16 cellular contexts compared by ENCODE assay signal in genomic region chr4:185738851-185739250, GRCh38.
DNase-seq lines count a peak whose midpoint lies in the region; ATAC-seq and TF ChIP-seq lines count a peak whose summit lies in the region.
"Had no signal": no experiment of that assay in that cellular context is flagged by ENCODE, and none has a peak within 500 bp of the region (broad histone marks: within the 10 kb centered on the region; RNA-seq: fewer than 3 reads in every experiment).

No MANE protein-coding gene starts in this region.

- peak; percentile 23 for ATAC-seq in GM18502 (IDR thresholded peaks at IDR 0.05; ENCODE audit: poor library complexity, unreplicated experiment)
- ATAC-seq in HG02798 (IDR thresholded peaks at IDR 0.05; ENCODE audit: poor library complexity, unreplicated experiment): peak; percentile 33
- no peak for ATAC-seq in HG03139 (IDR thresholded peaks at IDR 0.05; ENCODE audit: unreplicated experiment)
- ATAC-seq: activated CD8-positive, alpha-beta T cell treated with anti-CD3 and anti-CD28 coated beads for 36 hours; activated naive CD8-positive, alpha-beta T cell treated with anti-CD3 and anti-CD28 coated beads, Interleukin-2, amount 50 U/mL, for 24 hours had no signal

- no peaks in the 10 kb centered on the region for H3K27me3 ChIP-seq in neural progenitor cell

- no peak overlapping the region for H3K4me2 ChIP-seq in neural progenitor cell

- no peaks in the 10 kb centered on the region for H3K36me3 ChIP-seq in neural progenitor cell

- DNase-seq in coronary artery (ENCODE audit: low spot score) (no peak), neural progenitor cell (ENCODE audit: low spot score) (no peak), NCI-H510A (lab: John Stamatoyannopoulos, UW) (no peak), mesenteric fat pad (ENCODE audit: low spot score) (no peak)
- no peak for DNase-seq in activated CD4-positive, CD25-positive, alpha-beta regulatory T cell treated with anti-CD3 and anti-CD28 coated beads, Interleukin-2, amount 50 U/mL, for 72 hours
- DNase-seq: activated CD8-positive, alpha-beta T cell treated with anti-CD3 and anti-CD28 coated beads for 36 hours; activated naive CD8-positive, alpha-beta T cell treated with anti-CD3 and anti-CD28 coated beads, Interleukin-2, amount 50 U/mL, for 24 hours; cerebellar nuclear complex; naive B cell; NCI-H1092 treated with DMSO at 0.1 percent for 48 hours; NCI-H446; stimulated activated CD4-positive, alpha-beta T cell treated with anti-CD3 and anti-CD28 coated beads, Interleukin-4, amount 100 ng/mL, for 4 hours had no signal

- peaks cover 10% of the 10 kb centered on the region for H3K27me3 Mint-ChIP-seq in neural progenitor cell (ENCODE audit: insufficient read depth, low read depth)
- H3K27me3 Mint-ChIP-seq: IgD-negative memory B cell had no signal

- TF ChIP-seq CTCF in coronary artery (IDR thresholded peaks at IDR 0.05) (no peak), neural progenitor cell (IDR thresholded peaks at IDR 0.05) (no peak)

- H3K9me3 ChIP-seq in neural progenitor cell (ENCODE audit: low read depth): no peaks in the 10 kb centered on the region

- no peaks in the 10 kb centered on the region for H3K79me2 ChIP-seq in neural progenitor cell (ENCODE audit: low read depth)

- H3K27ac Mint-ChIP-seq in neural progenitor cell: peak overlapping the region; percentile 61
- H3K27ac Mint-ChIP-seq: activated CD8-positive, alpha-beta T cell treated with anti-CD3 and anti-CD28 coated beads for 36 hours; activated naive CD8-positive, alpha-beta T cell treated with anti-CD3 and anti-CD28 coated beads, Interleukin-2, amount 50 U/mL, for 24 hours; IgD-negative memory B cell; naive B cell had no signal

- H3K27ac ChIP-seq in coronary artery (peak overlapping the region; percentile 78 to 85), neural progenitor cell (no peak overlapping the region)

- no peaks in the 10 kb centered on the region for H3K9me3 Mint-ChIP-seq in neural progenitor cell
- H3K9me3 Mint-ChIP-seq: activated CD8-positive, alpha-beta T cell treated with anti-CD3 and anti-CD28 coated beads for 36 hours; activated naive CD8-positive, alpha-beta T cell treated with anti-CD3 and anti-CD28 coated beads, Interleukin-2, amount 50 U/mL, for 24 hours had no signal

- no peaks in the 10 kb centered on the region for H4K20me1 ChIP-seq in neural progenitor cell (ENCODE audit: low read depth)

- H3K4me3 Mint-ChIP-seq in neural progenitor cell: no peak overlapping the region
- H3K4me3 Mint-ChIP-seq: activated CD8-positive, alpha-beta T cell treated with anti-CD3 and anti-CD28 coated beads for 36 hours; activated naive CD8-positive, alpha-beta T cell treated with anti-CD3 and anti-CD28 coated beads, Interleukin-2, amount 50 U/mL, for 24 hours; IgD-negative memory B cell; naive B cell had no signal

- peak overlapping the region; percentile 12 for H3K4me3 ChIP-seq in coronary artery
- no peak overlapping the region for H3K4me3 ChIP-seq in neural progenitor cell

- H3K36me3 Mint-ChIP-seq in neural progenitor cell: peaks cover 10% of the 10 kb centered on the region
- H3K36me3 Mint-ChIP-seq: IgD-negative memory B cell, naive B cell had no signal

- H3K9ac ChIP-seq in neural progenitor cell: no peak overlapping the region

- no peaks in the 10 kb centered on the region for H3F3A ChIP-seq in neural progenitor cell (ENCODE audit: low read depth)

- H2AFZ ChIP-seq in neural progenitor cell (replicated peaks): no peak overlapping the region

- H3K4me1 ChIP-seq in neural progenitor cell: peaks cover 22% of the 10 kb centered on the region

- peaks cover 68% of the 10 kb centered on the region for H3K4me1 Mint-ChIP-seq in neural progenitor cell
- H3K4me1 Mint-ChIP-seq: activated naive CD8-positive, alpha-beta T cell treated with anti-CD3 and anti-CD28 coated beads, Interleukin-2, amount 50 U/mL, for 24 hours; naive B cell had no signal
